Comparison of ENCODE assay signal across 22 cellular contexts in the genomic region with DNA sequence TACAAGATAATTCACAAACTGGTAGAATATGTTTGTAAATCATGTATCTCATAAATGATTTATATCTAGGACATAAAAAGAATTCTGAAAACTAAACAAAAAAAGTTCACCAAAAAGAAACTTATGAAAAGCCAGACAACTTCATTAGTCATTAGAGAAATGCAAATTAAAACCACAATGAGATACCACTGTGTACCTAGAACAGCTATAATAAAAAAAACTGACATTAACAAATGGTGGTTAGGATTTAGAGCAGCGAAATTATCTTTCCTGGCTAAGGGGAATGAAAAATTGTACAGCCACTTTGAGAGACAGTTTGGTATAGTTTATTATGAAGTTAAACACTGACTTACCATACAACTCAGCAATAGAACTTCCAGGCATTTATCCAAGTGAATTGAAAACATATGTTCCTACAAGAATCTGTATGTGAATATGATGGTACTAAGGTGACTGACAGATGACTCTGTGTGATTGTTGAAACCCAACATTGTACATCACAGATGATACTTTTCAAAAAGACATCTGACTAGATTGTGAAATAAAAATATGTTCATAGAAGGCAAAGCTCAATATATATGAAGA. TPM values are rescaled to one million over a fixed set of nuclear protein-coding genes. Genes with fewer than 3 reads are reported as not detected.
DNase-seq lines count a peak whose midpoint lies in the region; ATAC-seq, FAIRE-seq and TF ChIP-seq lines count a peak whose summit lies in the region.
"Had no signal": no experiment of that assay in that cellular context is flagged by ENCODE, and none has a peak within 500 bp of the region (broad histone marks: within the 10 kb centered on the region; RNA-seq: fewer than 3 reads in every experiment).

No MANE protein-coding gene starts in this region.

- H3K4me3 ChIP-seq in foreskin fibroblast (ENCODE audit: low read depth in 1 of 2, low read length in 2 of 2) (no peak overlapping the region), dorsolateral prefrontal cortex (no peak overlapping the region)
- H3K4me3 ChIP-seq: esophagus squamous epithelium, hepatocyte, suprapubic skin had no signal

- H3K27ac ChIP-seq in dorsolateral prefrontal cortex, result no peak overlapping the region
- H3K27ac ChIP-seq: esophagus squamous epithelium, hepatocyte, suprapubic skin had no signal

- peak; percentile 54 for ATAC-seq in GM21381 (IDR thresholded peaks at IDR 0.05; ENCODE audit: unreplicated experiment)
- peak; percentile 82 for ATAC-seq in SK-N-SH treated with all-trans-retinoic acid at 6 μM for 48 hours
- no peak for ATAC-seq in HG03520 (IDR thresholded peaks at IDR 0.05; ENCODE audit: unreplicated experiment)
- ATAC-seq in HG03342 (IDR thresholded peaks at IDR 0.05; ENCODE audit: unreplicated experiment), result no peak
- ATAC-seq: activated CD8-positive, alpha-beta T cell treated with anti-CD3 and anti-CD28 coated beads, Interleukin-2, amount 10 ng/mL, durations not matched to agents 7 days and 5 days; effector memory CD8-positive, alpha-beta T cell; left ventricle myocardium superior had no signal

- TF ChIP-seq POLR2A in GM12891 (IDR thresholded peaks at IDR 0.05; ENCODE audit: low read depth, low read length), result no peak

- DNase-seq in DMS 273 treated with DMSO at 0.1 percent for 48 hours (lab: John Stamatoyannopoulos, UW) (peak; percentile 46), foreskin fibroblast (peak; percentile 29 to 66), dorsolateral prefrontal cortex (no peak), GM12891 (ENCODE audit: insufficient read length, low spot score) (no peak)
- DNase-seq: activated CD8-positive, alpha-beta T cell treated with anti-CD3 and anti-CD28 coated beads, Interleukin-2, amount 10 ng/mL, durations not matched to agents 7 days and 5 days; activated naive CD4-positive, alpha-beta T cell treated with Interleukin-2 at 50 U/mL for 16 hours; activated T-cell treated with anti-CD3 and anti-CD28 coated beads, Interleukin-2, amount 50 U/mL, for 1 hour; C1 segment of cervical spinal cord; Calu3; effector memory CD8-positive, alpha-beta T cell; esophagus squamous epithelium; HFFc6; left ventricle myocardium superior; MM.1S; RPMI8226 had no signal

- intact Hi-C loops in dorsolateral prefrontal cortex (cut with DNase I), result loop anchor here in 1 of 2 donors (10.0 kb wide), 1 partner anchor 803 kb away; no protein-coding TSS in a partner anchor

- TF ChIP-seq CTCF in foreskin fibroblast (IDR thresholded peaks at IDR 0.05; ENCODE audit: low read depth, low read length) (no peak), dorsolateral prefrontal cortex (IDR thresholded peaks at IDR 0.05 in 54 of 56, conservative IDR thresholded peaks at IDR 0.05 in 2 of 56; ENCODE audit: low read depth in 1 of 56, partially characterized antibody in 56 of 56) (no peak)

- no peak for FAIRE-seq in GM12891 (lab: Jason Lieb, UNC)
- FAIRE-seq: urothelium cell line had no signal

- no peaks in the 10 kb centered on the region for H3K27me3 ChIP-seq in dorsolateral prefrontal cortex
- H3K27me3 ChIP-seq: esophagus squamous epithelium, hepatocyte, suprapubic skin had no signal

TF ChIP-seq in SK-N-SH treated with all-trans-retinoic acid at 6 μM for 48 hours, 23 proteins besides CTCF, POLR2A, EP300 and RAD21:
- TF ChIP-seq TOX (CRISPR knock-in tag; IDR thresholded peaks at IDR 0.05; ENCODE audit: borderline replicate concordance), result no peak
- TF ChIP-seq TCF4 (CRISPR knock-in tag; IDR thresholded peaks at IDR 0.05; ENCODE audit: borderline replicate concordance), result 0 out of 2 replicates have a peak, but pooled peaks have one; percentile 30

TF ChIP-seq in GM12891, 5 proteins besides CTCF, POLR2A, EP300 and RAD21:
- TF ChIP-seq POU2F2 (IDR thresholded peaks at IDR 0.05; ENCODE audit: low read depth, low read length) (no peak), PAX5 (IDR thresholded peaks at IDR 0.05; ENCODE audit: insufficient read depth, low read length, severe bottlenecking) (no peak), POLR2AphosphoS5 (IDR thresholded peaks at IDR 0.05; ENCODE audit: low read depth, low read length) (no peak), SPI1 (IDR thresholded peaks at IDR 0.05; ENCODE audit: low read depth, low read length) (no peak), TAF1 (IDR thresholded peaks at IDR 0.05; ENCODE audit: low read depth, low read length) (no peak)

RNA-seq across cellular contexts. Expression of a gene that starts 41.8 kb away (rescaled TPM):
- 10 to 100 TPM; 27.3 to 66.2 (median 44.1) TPM for total RNA-seq in dorsolateral prefrontal cortex
- 5.1 TPM for polyA plus RNA-seq in GM12891 (2012; ENCODE audit: low read depth, missing spikeins)
- total RNA-seq: activated CD8-positive, alpha-beta T cell treated with anti-CD3 and anti-CD28 coated beads, Interleukin-2, amount 10 ng/mL, durations not matched to agents 7 days and 5 days had no signal

Comparison
In these comparisons a context has a peak if more than half of its experiments do, and no peak if none do; other contexts are left out.
1. DNase-seq: peak in DMS 273 treated with DMSO at 0.1 percent for 48 hours (single experiment) and foreskin fibroblast (2 of 2); none in dorsolateral prefrontal cortex (0 of 10) and GM12891 (single experiment).
2. ATAC-seq: peak in GM21381 (single experiment) and SK-N-SH treated with all-trans-retinoic acid at 6 μM for 48 hours (single experiment); none in HG03520 (single experiment) and HG03342 (single experiment).